ENCODE assay signal across 1 cellular context in the genomic region with DNA sequence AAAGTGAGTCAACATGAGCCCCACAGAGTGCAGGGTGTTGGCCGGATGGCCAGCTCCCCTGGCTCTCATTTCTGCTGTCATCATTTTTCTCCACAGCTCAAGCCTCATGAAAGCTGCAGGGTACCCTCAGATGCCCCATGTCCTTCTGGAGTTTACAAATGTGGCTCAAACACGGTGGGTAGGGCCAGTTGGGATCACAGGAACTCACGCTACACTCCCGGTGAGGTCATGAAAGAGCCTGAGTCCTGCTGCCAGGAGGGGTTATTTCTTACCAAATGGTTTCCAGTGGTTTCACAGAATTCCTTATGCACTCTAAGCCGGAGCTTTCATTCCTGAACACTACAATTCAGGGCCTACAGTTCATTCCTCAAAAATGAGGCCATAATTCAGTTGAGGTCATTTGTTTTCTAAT.
TF ChIP-seq lines count a peak whose summit lies in the region.

No MANE protein-coding gene starts in this region.

TF ChIP-seq in GM23338, 12 proteins besides CTCF, POLR2A, EP300 and RAD21 (continued from another document):
- TF ChIP-seq, protein P1, sequence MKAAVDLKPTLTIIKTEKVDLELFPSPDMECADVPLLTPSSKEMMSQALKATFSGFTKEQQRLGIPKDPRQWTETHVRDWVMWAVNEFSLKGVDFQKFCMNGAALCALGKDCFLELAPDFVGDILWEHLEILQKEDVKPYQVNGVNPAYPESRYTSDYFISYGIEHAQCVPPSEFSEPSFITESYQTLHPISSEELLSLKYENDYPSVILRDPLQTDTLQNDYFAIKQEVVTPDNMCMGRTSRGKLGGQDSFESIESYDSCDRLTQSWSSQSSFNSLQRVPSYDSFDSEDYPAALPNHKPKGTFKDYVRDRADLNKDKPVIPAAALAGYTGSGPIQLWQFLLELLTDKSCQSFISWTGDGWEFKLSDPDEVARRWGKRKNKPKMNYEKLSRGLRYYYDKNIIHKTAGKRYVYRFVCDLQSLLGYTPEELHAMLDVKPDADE (IDR thresholded peaks at IDR 0.05), result no peak
- TF ChIP-seq NANOG (IDR thresholded peaks at IDR 0.05; ENCODE audit: borderline replicate concordance) (no peak), STAT1 (IDR thresholded peaks at IDR 0.05; ENCODE audit: unreplicated experiment) (no peak), JUNB (IDR thresholded peaks at IDR 0.05; ENCODE audit: unreplicated experiment) (no peak), EZH2 (IDR thresholded peaks at IDR 0.05; ENCODE audit: low read depth, unreplicated experiment) (no peak), EZH2phosphoT487 (IDR thresholded peaks at IDR 0.05; ENCODE audit: unreplicated experiment) (no peak)
- TF ChIP-seq, protein P2, sequence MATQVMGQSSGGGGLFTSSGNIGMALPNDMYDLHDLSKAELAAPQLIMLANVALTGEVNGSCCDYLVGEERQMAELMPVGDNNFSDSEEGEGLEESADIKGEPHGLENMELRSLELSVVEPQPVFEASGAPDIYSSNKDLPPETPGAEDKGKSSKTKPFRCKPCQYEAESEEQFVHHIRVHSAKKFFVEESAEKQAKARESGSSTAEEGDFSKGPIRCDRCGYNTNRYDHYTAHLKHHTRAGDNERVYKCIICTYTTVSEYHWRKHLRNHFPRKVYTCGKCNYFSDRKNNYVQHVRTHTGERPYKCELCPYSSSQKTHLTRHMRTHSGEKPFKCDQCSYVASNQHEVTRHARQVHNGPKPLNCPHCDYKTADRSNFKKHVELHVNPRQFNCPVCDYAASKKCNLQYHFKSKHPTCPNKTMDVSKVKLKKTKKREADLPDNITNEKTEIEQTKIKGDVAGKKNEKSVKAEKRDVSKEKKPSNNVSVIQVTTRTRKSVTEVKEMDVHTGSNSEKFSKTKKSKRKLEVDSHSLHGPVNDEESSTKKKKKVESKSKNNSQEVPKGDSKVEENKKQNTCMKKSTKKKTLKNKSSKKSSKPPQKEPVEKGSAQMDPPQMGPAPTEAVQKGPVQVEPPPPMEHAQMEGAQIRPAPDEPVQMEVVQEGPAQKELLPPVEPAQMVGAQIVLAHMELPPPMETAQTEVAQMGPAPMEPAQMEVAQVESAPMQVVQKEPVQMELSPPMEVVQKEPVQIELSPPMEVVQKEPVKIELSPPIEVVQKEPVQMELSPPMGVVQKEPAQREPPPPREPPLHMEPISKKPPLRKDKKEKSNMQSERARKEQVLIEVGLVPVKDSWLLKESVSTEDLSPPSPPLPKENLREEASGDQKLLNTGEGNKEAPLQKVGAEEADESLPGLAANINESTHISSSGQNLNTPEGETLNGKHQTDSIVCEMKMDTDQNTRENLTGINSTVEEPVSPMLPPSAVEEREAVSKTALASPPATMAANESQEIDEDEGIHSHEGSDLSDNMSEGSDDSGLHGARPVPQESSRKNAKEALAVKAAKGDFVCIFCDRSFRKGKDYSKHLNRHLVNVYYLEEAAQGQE (IDR thresholded peaks at IDR 0.05; ENCODE audit: unreplicated experiment), result no peak
